14 cellular contexts compared by ENCODE assay signal in the genomic region with DNA sequence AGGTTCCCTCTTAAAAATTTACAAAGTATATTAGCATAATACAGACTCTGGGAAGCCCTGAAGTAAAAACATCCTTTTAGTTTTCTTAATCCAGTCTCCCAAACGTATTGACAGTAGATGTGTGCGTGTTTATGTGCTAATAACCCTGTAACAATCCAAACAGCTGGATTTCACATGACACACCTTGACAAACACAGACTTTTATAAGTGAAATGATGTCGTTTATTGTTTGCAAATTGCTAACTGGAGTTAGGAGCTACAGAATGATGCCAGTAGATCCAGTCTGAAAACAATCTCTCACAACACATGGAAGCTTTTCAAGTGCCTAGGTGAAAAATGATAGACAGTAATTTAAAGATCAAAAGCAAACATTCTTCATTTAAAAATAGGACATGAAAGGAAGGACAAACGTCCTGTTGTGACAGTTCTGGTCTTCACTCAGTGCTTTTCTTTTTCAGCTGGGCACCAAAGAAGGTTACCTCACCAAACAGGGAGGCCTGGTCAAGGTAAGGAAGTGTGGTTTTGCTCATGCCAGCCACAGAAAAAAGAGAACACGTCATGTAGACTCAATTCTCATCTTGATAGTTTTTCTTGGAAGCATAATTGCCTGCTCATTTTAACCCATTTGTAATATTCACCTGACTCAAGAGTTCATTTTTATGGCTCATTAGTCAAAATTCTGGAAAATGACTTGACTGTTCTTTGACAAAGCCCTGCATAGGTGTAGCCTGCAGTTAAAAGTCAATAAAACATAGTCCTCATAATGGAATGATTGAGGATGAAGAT. TPM values are rescaled to one million over a fixed set of nuclear protein-coding genes. Genes with fewer than 3 reads are reported as not detected.
DNase-seq lines count a peak whose midpoint lies in the region; ATAC-seq and TF ChIP-seq lines count a peak whose summit lies in the region.
"Had no signal": no experiment of that assay in that cellular context is flagged by ENCODE, and none has a peak within 500 bp of the region (broad histone marks: within the 10 kb centered on the region; RNA-seq: fewer than 3 reads in every experiment).

No MANE protein-coding gene starts in this region.

- no peaks in the 10 kb centered on the region for H3K36me3 ChIP-seq in neuronal stem cell (replicated peaks in 1 of 2; ENCODE audit: control insufficient read depth in 2 of 2, insufficient read depth in 2 of 2, low read length in 2 of 2)

- no peak overlapping the region for H4K8ac ChIP-seq in neuronal stem cell (ENCODE audit: low read depth, low read length)

- no peak overlapping the region for H4K91ac ChIP-seq in neuronal stem cell (ENCODE audit: low read depth, low read length, poor library complexity)

- no peak overlapping the region for H2AK5ac ChIP-seq in neuronal stem cell (ENCODE audit: low read depth, low read length)

- H3K18ac ChIP-seq in neuronal stem cell (ENCODE audit: low read length) = no peak overlapping the region

- WGBS in neuronal stem cell (ENCODE audit: extremely low coverage in 2 of 2, insufficient read length in 2 of 2, insufficient replicate concordance in 1 of 2), 2 donors = no CpG with 5 or more reads among the region's 5 CpGs
- WGBS in lower leg skin, 2 donors = 57 to 61% methylated on average over 5 of the region's 5 CpGs

- H3K9me3 ChIP-seq in neuronal stem cell (replicated peaks in 1 of 2; ENCODE audit: control insufficient read depth in 2 of 2, insufficient read depth in 1 of 2, low read depth in 1 of 2, low read length in 2 of 2) = peaks cover 0 to under 1% of the 10 kb centered on the region in 2 donors

- H3K23ac ChIP-seq in neuronal stem cell (ENCODE audit: low read depth, low read length, poor library complexity) = no peak overlapping the region

- H3K4ac ChIP-seq in neuronal stem cell (ENCODE audit: low read length) = no peak overlapping the region

- no peak overlapping the region for H2BK12ac ChIP-seq in neuronal stem cell (ENCODE audit: low read length)

- no peak overlapping the region for H2BK15ac ChIP-seq in neuronal stem cell (ENCODE audit: low read length)

- H2BK120ac ChIP-seq in neuronal stem cell (ENCODE audit: low read depth, low read length) = no peak overlapping the region

- peak; percentile 29 for DNase-seq in activated CD4-positive, alpha-beta T cell treated with anti-CD3 and anti-CD28 coated beads for 48 hours
- DNase-seq in activated CD4-positive, alpha-beta T cell treated with anti-CD3 and anti-CD28 coated beads, Interleukin-2, amount 50 U/mL, for 4 hours = no peak
- DNase-seq in NCI-H2081 treated with DMSO at 0.1 percent for 48 hours (lab: John Stamatoyannopoulos, UW) = peak; percentile 8
- DNase-seq in neuronal stem cell (ENCODE audit: low spot score) = no peak
- no peak for DNase-seq in dermis blood vessel endothelial cell
- DNase-seq in lower leg skin (ENCODE audit: low spot score in 2 of 2) = no peak
- no peak for DNase-seq in LoVo (ENCODE audit: low spot score)
- DNase-seq: ACHN, activated gamma-delta T cell treated with Interleukin-2 at 50 U/mL for 16 hours, erythroblast, IMR-90, SIG-M5 had no signal

- H3K4me3 ChIP-seq in neuronal stem cell (ENCODE audit: low read length in 2 of 2) (no peak overlapping the region), lower leg skin (ENCODE audit: low read depth, poor library complexity, severe bottlenecking) (no peak overlapping the region)

- peak overlapping the region; percentile 30 for H2AFZ ChIP-seq in neuronal stem cell (ENCODE audit: low read length)

- no peak overlapping the region for H3K14ac ChIP-seq in neuronal stem cell (ENCODE audit: low read length)

- intact Hi-C loops in lower leg skin (cut with DNase I; ENCODE audit: low total_unique reads) = no loop called here

- no peak overlapping the region for H3K27ac ChIP-seq in neuronal stem cell (replicated peaks; ENCODE audit: low read length)

- ATAC-seq in HG02678 (IDR thresholded peaks at IDR 0.05; ENCODE audit: unreplicated experiment) = peak; percentile 51

- H3K4me1 ChIP-seq in neuronal stem cell (ENCODE audit: control insufficient read depth in 2 of 2, insufficient read depth in 1 of 2, low read depth in 1 of 2, low read length in 2 of 2) = no peaks in the 10 kb centered on the region

- H3K27me3 ChIP-seq in neuronal stem cell (ENCODE audit: control insufficient read depth in 3 of 3, insufficient read depth in 3 of 3, low read depth in 1 of 3, low read length in 3 of 3) = peaks cover 0 to 1% (median 0%) of the 10 kb centered on the region in 3 experiments

- H2BK5ac ChIP-seq in neuronal stem cell (ENCODE audit: low read length) = no peak overlapping the region

- H3K79me1 ChIP-seq in neuronal stem cell (ENCODE audit: low read depth, low read length) = no peaks in the 10 kb centered on the region

- no peak overlapping the region for H3K4me2 ChIP-seq in neuronal stem cell (ENCODE audit: insufficient read depth, low read length, poor library complexity, severe bottlenecking)

- no peak overlapping the region for H3K9ac ChIP-seq in neuronal stem cell (ENCODE audit: low read depth, low read length, poor library complexity)

- no peak for TF ChIP-seq POLR2A in lower leg skin (IDR thresholded peaks at IDR 0.05)

- TF ChIP-seq CTCF in lower leg skin (IDR thresholded peaks at IDR 0.05) = no peak

RNA-seq across cellular contexts. Expression of a gene that starts 32.9 kb away (rescaled TPM):
- 40.7 TPM for polyA plus RNA-seq in neuronal stem cell (2013, experiment 1 of 2)
- polyA plus RNA-seq in neuronal stem cell (2013, experiment 2 of 2) = 42.2 TPM
- total RNA-seq in dermis blood vessel endothelial cell (41.2 and 43.0 TPM in 2 replicates), lower leg skin (10 to 100 TPM; 33.6 to 51.2 (median 41.2) TPM)

RNA-seq across cellular contexts. Expression of a gene that starts 44.7 kb away (rescaled TPM):
- polyA plus RNA-seq in neuronal stem cell (2013, experiment 1 of 2) = not detected
- not detected for polyA plus RNA-seq in neuronal stem cell (2013, experiment 2 of 2)
- not detected in 2 replicates for total RNA-seq in dermis blood vessel endothelial cell
- 10 to 100 TPM; 24.5 to 37.7 (median 34.2) TPM for total RNA-seq in lower leg skin
- total RNA-seq: IMR-90, lung microvascular endothelial cell had no signal
- polyA plus RNA-seq: IMR-90 had no signal

Comparison
In these comparisons a context has a peak if more than half of its experiments do, and no peak if none do; other contexts are left out.
1. DNase-seq: peak in activated CD4-positive, alpha-beta T cell treated with anti-CD3 and anti-CD28 coated beads for 48 hours (single experiment) and NCI-H2081 treated with DMSO at 0.1 percent for 48 hours (single experiment); none in activated CD4-positive, alpha-beta T cell treated with anti-CD3 and anti-CD28 coated beads, Interleukin-2, amount 50 U/mL, for 4 hours (0 of 2), neuronal stem cell (single experiment), dermis blood vessel endothelial cell (single experiment), lower leg skin (0 of 2) and LoVo (single experiment).
2. RNA of a gene that starts 44.7 kb away (total RNA-seq): 24.5 to 37.7 TPM in lower leg skin; not detected in dermis blood vessel endothelial cell; every median in the first group is over 10 times any median in the second.